Comparison of ENCODE assay signal across 8 cellular contexts in the genomic region with DNA sequence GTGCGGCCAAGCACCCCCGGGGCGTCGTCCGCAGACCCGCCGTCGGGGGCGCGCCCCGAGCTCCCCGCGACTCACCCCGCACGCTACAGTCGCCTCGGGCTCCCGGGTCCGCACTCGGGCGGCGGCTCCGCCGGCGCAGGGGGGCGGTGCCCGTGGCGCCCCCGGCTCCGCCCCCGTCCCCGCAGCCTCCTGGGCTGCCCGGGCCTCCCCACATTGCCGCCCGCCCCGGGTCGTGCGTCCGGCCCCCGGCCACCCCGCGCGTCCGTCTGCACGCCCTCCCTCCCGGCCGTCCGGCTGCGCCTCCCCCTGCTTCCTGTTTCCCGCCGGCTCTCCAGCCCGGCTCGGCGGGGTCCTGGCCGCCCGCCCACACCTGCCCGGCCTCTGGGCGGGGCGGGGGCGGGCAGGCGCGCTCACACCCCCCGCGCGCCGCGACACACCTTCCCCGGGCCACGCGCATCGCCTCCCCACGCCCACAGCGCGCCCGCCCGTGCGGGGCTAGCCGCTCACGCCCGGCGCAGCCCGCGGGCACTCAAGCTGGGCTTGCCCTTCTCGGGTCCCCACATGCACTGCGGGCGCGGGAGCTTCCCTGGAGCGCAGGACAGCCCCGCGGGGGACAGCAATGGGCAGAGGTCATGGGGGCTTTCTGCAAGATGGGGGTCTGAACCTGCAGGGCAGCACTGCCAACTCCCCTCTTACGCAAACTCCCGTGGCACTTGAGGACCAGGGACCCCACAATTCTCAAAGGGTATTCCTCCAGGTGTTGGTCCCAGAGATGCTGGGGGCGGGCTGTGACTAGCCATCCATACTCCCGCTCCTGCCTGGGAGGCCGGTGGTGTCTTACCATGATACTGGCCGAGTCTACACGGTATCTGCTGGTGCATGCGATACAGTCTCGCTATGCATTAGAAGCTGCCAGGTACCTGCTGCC. TPM values are rescaled to one million over a fixed set of nuclear protein-coding genes. Genes with fewer than 3 reads are reported as not detected.
DNase-seq lines count a peak whose midpoint lies in the region; ATAC-seq and TF ChIP-seq lines count a peak whose summit lies in the region.

Gene CARD10 (minus strand): TSS at position 148 of the 928 bp plus-strand sequence. CDS start 215 bp downstream, outside the sequence.

- H3K27ac ChIP-seq in ACC112 (ENCODE audit: low read depth, low read length) = no peak within 1 kb of the TSS
- H3K27ac ChIP-seq in HCT116 (ENCODE audit: low read depth, low read length) = peak within 1 kb of the TSS; percentile 68
- peak within 1 kb of the TSS; percentile 63 to 93 (median 88) for H3K27ac ChIP-seq in heart right ventricle

- H3K4me1 Mint-ChIP-seq in activated naive CD4-positive, alpha-beta T cell treated with anti-CD3 and anti-CD28 coated beads for 36 hours (ENCODE audit: low read depth) = peaks cover 5% of the 10 kb centered on the region

- peak within 1 kb of the TSS; percentile 81 for H3K9ac ChIP-seq in HCT116 (ENCODE audit: low read length)

- TF ChIP-seq CTCF in HCT116 (IDR thresholded peaks at IDR 0.05 in 2 of 3, conservative IDR thresholded peaks at IDR 0.05 in 1 of 3; ENCODE audit: borderline replicate concordance in 1 of 3, insufficient read depth in 1 of 3, low read depth in 2 of 3, low read length in 2 of 3) (no peak), heart right ventricle (IDR thresholded peaks at IDR 0.05) (no peak), retinal pigment epithelial cell (conservative IDR thresholded peaks at IDR 0.05; ENCODE audit: low read depth, low read length) (no peak)

- no peak for TF ChIP-seq RAD21 in HCT116 (IDR thresholded peaks at IDR 0.05; ENCODE audit: low read depth)

- H3K36me3 Mint-ChIP-seq in activated naive CD4-positive, alpha-beta T cell treated with anti-CD3 and anti-CD28 coated beads for 36 hours (ENCODE audit: low read depth) = no peaks in the 10 kb centered on the region

- H2AFZ ChIP-seq in ACC112 (ENCODE audit: low read length, unreplicated experiment) (peak within 1 kb of the TSS; percentile 10), HCT116 (ENCODE audit: low read depth, low read length, poor library complexity, severe bottlenecking) (no peak within 1 kb of the TSS)

- H3K4me1 ChIP-seq in ACC112 (ENCODE audit: control insufficient read depth, insufficient read depth, low read length, unreplicated experiment) (peaks cover 7% of the 10 kb centered on the region), HCT116 (ENCODE audit: control insufficient read depth in 1 of 2, insufficient read depth in 2 of 2, low read length in 2 of 2) (peaks cover 6 to 46% of the 10 kb centered on the region in 2 experiments; a peak in 3 of 4 replicates), heart right ventricle (peaks cover 0 to 44% (median 20%) of the 10 kb centered on the region in 9 donors)

- TF ChIP-seq POLR2A in HCT116 (IDR thresholded peaks at IDR 0.05; ENCODE audit: borderline replicate concordance, extremely low read depth, insufficient read depth, insufficient read length) = no peak

- no TSS peak for BruUV-seq in HCT116 (replicated peaks; lab: Mats Ljungman, UMichigan)

- intact Hi-C loops in HCT116 (cut with micrococcal nuclease) = no loop called here
- intact Hi-C loops in activated naive CD4-positive, alpha-beta T cell treated with anti-CD3 and anti-CD28 coated beads for 36 hours (cut with micrococcal nuclease) = no loop called here
- intact Hi-C loops in heart right ventricle (cut with DNase I) = no loop called here

- no peaks in the 10 kb centered on the region for H3K9me2 ChIP-seq in HCT116 (ENCODE audit: insufficient read depth)

- POLR2A ChIA-PET in HCT116 (lab: Charles Lee) = no interaction called here

- peaks cover 8% of the 10 kb centered on the region for H3K36me3 ChIP-seq in ACC112 (ENCODE audit: insufficient read depth, low read length)
- H3K36me3 ChIP-seq in HCT116 (ENCODE audit: control insufficient read depth in 1 of 2, insufficient read depth in 2 of 2, low read length in 2 of 2) = peaks cover 4 to 19% of the 10 kb centered on the region in 2 experiments; a peak in 3 of 4 replicates
- peaks cover 0 to 18% (median 0%) of the 10 kb centered on the region in 9 donors for H3K36me3 ChIP-seq in heart right ventricle

- H3K27ac Mint-ChIP-seq in activated naive CD4-positive, alpha-beta T cell treated with anti-CD3 and anti-CD28 coated beads for 36 hours = no peak within 1 kb of the TSS

- peaks cover 33% of the 10 kb centered on the region for H3K27me3 Mint-ChIP-seq in activated naive CD4-positive, alpha-beta T cell treated with anti-CD3 and anti-CD28 coated beads for 36 hours (ENCODE audit: low read depth)

- peaks cover 14% of the 10 kb centered on the region for H3K79me2 ChIP-seq in ACC112 (ENCODE audit: control insufficient read depth, insufficient read depth, low read length, unreplicated experiment)
- peaks cover 25% of the 10 kb centered on the region for H3K79me2 ChIP-seq in HCT116 (ENCODE audit: insufficient read depth, low read length)

- CTCF ChIA-PET in HCT116 (lab: Charles Lee) = no interaction called here
- CTCF ChIA-PET in activated naive CD4-positive, alpha-beta T cell treated with anti-CD3 and anti-CD28 coated beads for 36 hours (lab: Charles Lee) = no interaction called here

- 3 to 4% methylated on average over 90 to 99 of the region's 99 CpGs for WGBS in heart right ventricle, 2 donors

- ATAC-seq in HCT116 = peak; percentile 74
- peak; percentile 57 to 84 (median 67) for ATAC-seq in heart right ventricle
- ATAC-seq in HG03045 (IDR thresholded peaks at IDR 0.05; ENCODE audit: unreplicated experiment) = no peak
- ATAC-seq in GM18519 (IDR thresholded peaks at IDR 0.05; ENCODE audit: low FRiP score, unreplicated experiment) = no peak

- no peaks in the 10 kb centered on the region for H3K9me3 Mint-ChIP-seq in activated naive CD4-positive, alpha-beta T cell treated with anti-CD3 and anti-CD28 coated beads for 36 hours

- H4K20me1 ChIP-seq in HCT116 (ENCODE audit: insufficient read depth) = no peaks in the 10 kb centered on the region

- peak within 1 kb of the TSS; percentile 54 for H3K4me3 Mint-ChIP-seq in activated naive CD4-positive, alpha-beta T cell treated with anti-CD3 and anti-CD28 coated beads for 36 hours

- RAD21 ChIA-PET in HCT116 (lab: Charles Lee; ENCODE audit: low non-redundant PET in 1 of 2, low total read pairs in 2 of 2, uncharacterized antibody in 2 of 2, unreplicated experiment in 2 of 2) = interaction anchor here in 1 of 2 experiments (0.6 to 0.7 kb wide), 2 partner anchors 30 to 47 kb away, joined by 3 to 12 read pairs; no protein-coding TSS in a partner anchor

- H3K9me3 ChIP-seq in HCT116 (ENCODE audit: control insufficient read depth in 1 of 2, insufficient read depth in 1 of 2, low read depth in 1 of 2, low read length in 2 of 2) = no peaks in the 10 kb centered on the region
- H3K9me3 ChIP-seq in heart right ventricle = peaks cover 0 to 6% (median 0%) of the 10 kb centered on the region in 11 donors

- peak within 1 kb of the TSS; percentile 74 for H3K4me2 ChIP-seq in HCT116 (ENCODE audit: low read length)

- H3K4me3 ChIP-seq in ACC112 (ENCODE audit: low read depth, low read length) (peak within 1 kb of the TSS; percentile 87), HCT116 (replicated peaks in 1 of 2; ENCODE audit: low read depth in 1 of 2, low read length in 2 of 2) (peak within 1 kb of the TSS; percentile 69 to 89), heart right ventricle (peak within 1 kb of the TSS; percentile 2 to 84 (median 74)), retinal pigment epithelial cell (ENCODE audit: low read length) (peak within 1 kb of the TSS; percentile 46)

- DNase-seq in HCT116 (ENCODE audit: low read depth, low spot score) = no peak
- DNase-seq in activated naive CD4-positive, alpha-beta T cell treated with anti-CD3 and anti-CD28 coated beads for 36 hours = no peak
- DNase-seq in heart right ventricle = peak; percentile 53 to 63
- DNase-seq in retinal pigment epithelial cell (ENCODE audit: low read depth) = no peak
- no peak for DNase-seq in OCI-M2 (lab: John Stamatoyannopoulos, UW; ENCODE audit: unreplicated experiment)

- no peaks in the 10 kb centered on the region for H3K27me3 ChIP-seq in ACC112 (ENCODE audit: insufficient read depth, low read length)
- H3K27me3 ChIP-seq in HCT116 (ENCODE audit: insufficient read depth, low read length) = no peaks in the 10 kb centered on the region
- H3K27me3 ChIP-seq in heart right ventricle = peaks cover 9 to 47% (median 12%) of the 10 kb centered on the region in 7 donors

TF ChIP-seq in HCT116, 20 proteins besides CTCF, POLR2A, EP300 and RAD21:
- TF ChIP-seq EZH2phosphoT487 (IDR thresholded peaks at IDR 0.05; ENCODE audit: borderline replicate concordance) (no peak), POLR2AphosphoS5 (IDR thresholded peaks at IDR 0.05; ENCODE audit: low read depth, low read length) (peak; percentile 34; the same call in 1 of the 2 replicates), TCF7L2 (IDR thresholded peaks at IDR 0.05; ENCODE audit: borderline replicate concordance, extremely low read depth, insufficient read depth, insufficient read length) (no peak), SP1 (IDR thresholded peaks at IDR 0.05; ENCODE audit: low read depth) (peak; percentile 7; the same call in 1 of the 2 replicates), EGR1 (IDR thresholded peaks at IDR 0.05; ENCODE audit: low read depth) (0 out of 2 replicates have a peak, but pooled peaks have one; percentile 20), ZFX (IDR thresholded peaks at IDR 0.05) (peak; percentile 27; the same call in 1 of the 2 replicates), EZH2 (IDR thresholded peaks at IDR 0.05) (no peak)
TF ChIP-seq in HCT116: peak in this region for 4.

RNA-seq across cellular contexts. Expression of gene CARD10, which starts in this region (rescaled TPM):
- total RNA-seq in HCT116 (2021; ENCODE audit: unreplicated experiment) (32.0 TPM), heart right ventricle (10 to 100 TPM in 3 of 10 donors, 1 to 10 TPM in 7; 7.4 to 12.9 (median 8.5) TPM)
- polyA plus RNA-seq in HCT116 (2012) = 22.8 and 27.4 TPM in 2 replicates
- not detected for total RNA-seq in activated naive CD4-positive, alpha-beta T cell treated with anti-CD3 and anti-CD28 coated beads for 36 hours
- polyA plus RNA-seq in heart right ventricle = 10 to 100 TPM; 14.0 to 14.8 TPM

Comparison
In these comparisons a context has a peak if more than half of its experiments do, and no peak if none do; other contexts are left out.
1. RNA of gene CARD10 (total RNA-seq): 32.0 TPM in HCT116 (single experiment) and 7.4 to 12.9 TPM in heart right ventricle; not detected in activated naive CD4-positive, alpha-beta T cell treated with anti-CD3 and anti-CD28 coated beads for 36 hours; every median in the first group is over 4 times any median in the second.
2. ATAC-seq: peak in HCT116 (single experiment) and heart right ventricle (8 of 8); none in HG03045 (single experiment) and GM18519 (single experiment).
3. DNase-seq: peak in heart right ventricle (2 of 2); none in HCT116 (single experiment), activated naive CD4-positive, alpha-beta T cell treated with anti-CD3 and anti-CD28 coated beads for 36 hours (single experiment), retinal pigment epithelial cell (single experiment) and OCI-M2 (single experiment).
4. Peak in every context shown above with its lines, with median percentiles within 50 percentile points of each other: H3K4me3 ChIP-seq.